In genomic region chr4:18075823-18076433, GRCh38 we compare ENCODE assay signal across 8 cellular contexts. TPM values are rescaled to one million over a fixed set of nuclear protein-coding genes. Genes with fewer than 3 reads are reported as not detected.
DNase-seq lines count a peak whose midpoint lies in the region; ATAC-seq and TF ChIP-seq lines count a peak whose summit lies in the region.

No MANE protein-coding gene starts in this region.

- H3K4me2 ChIP-seq in MM.1S (ENCODE audit: low read depth, low read length): no peak overlapping the region

- H3K27ac ChIP-seq in MM.1S (ENCODE audit: low read length) (no peak overlapping the region), tibial nerve (no peak overlapping the region), caudate nucleus (ENCODE audit: low read depth, low read length) (no peak overlapping the region)

- no peaks in the 10 kb centered on the region for H3K79me2 ChIP-seq in MM.1S (ENCODE audit: low read length)

- peaks cover 12% of the 10 kb centered on the region for H3K27me3 Mint-ChIP-seq in activated CD8-positive, alpha-beta T cell treated with anti-CD3 and anti-CD28 coated beads for 36 hours
- peaks cover 5 to 12% (median 12%) of the 10 kb centered on the region in 3 donors for H3K27me3 Mint-ChIP-seq in immature natural killer cell (ENCODE audit: low read depth in 3 of 3)

- H3K9me3 ChIP-seq in BE2C (no peaks in the 10 kb centered on the region), MM.1S (replicated peaks; ENCODE audit: insufficient read depth, low read length) (no peaks in the 10 kb centered on the region), tibial nerve (no peaks in the 10 kb centered on the region)

- ATAC-seq in GM18909 (IDR thresholded peaks at IDR 0.05; ENCODE audit: poor library complexity, unreplicated experiment) (peak; percentile 59), GM18861 (IDR thresholded peaks at IDR 0.05; ENCODE audit: unreplicated experiment) (no peak)
- ATAC-seq in activated CD8-positive, alpha-beta T cell treated with anti-CD3 and anti-CD28 coated beads for 36 hours: peak; percentile 88

- H3K9ac ChIP-seq in MM.1S (ENCODE audit: low read length): no peak overlapping the region

- peaks cover 7% of the 10 kb centered on the region for H3K9me3 Mint-ChIP-seq in activated CD8-positive, alpha-beta T cell treated with anti-CD3 and anti-CD28 coated beads for 36 hours
- peaks cover 0 to 16% (median 3%) of the 10 kb centered on the region in 6 donors for H3K9me3 Mint-ChIP-seq in immature natural killer cell

- H3K4me3 Mint-ChIP-seq in activated CD8-positive, alpha-beta T cell treated with anti-CD3 and anti-CD28 coated beads for 36 hours: no peak overlapping the region
- no peak overlapping the region for H3K4me3 Mint-ChIP-seq in immature natural killer cell

- no peak overlapping the region for H3K27ac Mint-ChIP-seq in activated CD8-positive, alpha-beta T cell treated with anti-CD3 and anti-CD28 coated beads for 36 hours
- H3K27ac Mint-ChIP-seq in immature natural killer cell: no peak overlapping the region

- no peak for TF ChIP-seq EP300 in tibial nerve (IDR thresholded peaks at IDR 0.05)

- peaks cover 9% of the 10 kb centered on the region; the same call in 1 of the 2 replicates for H3K27me3 ChIP-seq in BE2C
- H3K27me3 ChIP-seq in MM.1S (replicated peaks; ENCODE audit: insufficient read depth, low read length): no peaks in the 10 kb centered on the region
- no peaks in the 10 kb centered on the region for H3K27me3 ChIP-seq in tibial nerve

- no peak overlapping the region for H2AFZ ChIP-seq in MM.1S (ENCODE audit: low read length)

- no peaks in the 10 kb centered on the region for H3K36me3 Mint-ChIP-seq in activated CD8-positive, alpha-beta T cell treated with anti-CD3 and anti-CD28 coated beads for 36 hours (ENCODE audit: low read depth)
- H3K36me3 Mint-ChIP-seq in immature natural killer cell: no peaks in the 10 kb centered on the region

- WGBS in tibial nerve, 2 donors: 67 to 68% methylated on average over 8 of the region's 8 CpGs

- DNase-seq in BE2C: peak; percentile 76
- peak; percentile 50 for DNase-seq in MM.1S
- peak; percentile 66 for DNase-seq in activated CD8-positive, alpha-beta T cell treated with anti-CD3 and anti-CD28 coated beads for 36 hours
- DNase-seq in immature natural killer cell: peak in 2 of 3 donors; percentile 11
- DNase-seq in tibial nerve (ENCODE audit: low spot score in 2 of 2): peak in 1 of 2 donors; percentile 9
- DNase-seq in caudate nucleus (lab: John Stamatoyannopoulos, UW): no peak

- H3K4me3 ChIP-seq in BE2C (ENCODE audit: low read depth, low read length): no peak overlapping the region
- no peak overlapping the region for H3K4me3 ChIP-seq in MM.1S (ENCODE audit: low read length)
- no peak overlapping the region for H3K4me3 ChIP-seq in tibial nerve

- POLR2A ChIA-PET in activated CD8-positive, alpha-beta T cell treated with anti-CD3 and anti-CD28 coated beads for 36 hours (lab: Charles Lee): no interaction called here

- TF ChIP-seq CTCF in BE2C (IDR thresholded peaks at IDR 0.05; ENCODE audit: low read depth, low read length): peak; percentile 85
- TF ChIP-seq CTCF in MM.1S (IDR thresholded peaks at IDR 0.05; ENCODE audit: low read length): peak; percentile 47
- TF ChIP-seq CTCF in activated CD8-positive, alpha-beta T cell treated with anti-CD3 and anti-CD28 coated beads for 36 hours (IDR thresholded peaks at IDR 0.05): peak; percentile 67
- TF ChIP-seq CTCF in tibial nerve (IDR thresholded peaks at IDR 0.05): peak in 3 of 5 experiments; percentile 5 to 18 (median 13)

- H3K4me1 Mint-ChIP-seq in activated CD8-positive, alpha-beta T cell treated with anti-CD3 and anti-CD28 coated beads for 36 hours (ENCODE audit: low read depth): peaks cover 3% of the 10 kb centered on the region
- peaks cover 1 to 8% of the 10 kb centered on the region in 2 donors for H3K4me1 Mint-ChIP-seq in immature natural killer cell

- H3F3A ChIP-seq in MM.1S (ENCODE audit: insufficient read depth, low read length): no peaks in the 10 kb centered on the region

- H3K36me3 ChIP-seq in BE2C (no peaks in the 10 kb centered on the region), MM.1S (replicated peaks; ENCODE audit: insufficient read depth, low read length) (no peaks in the 10 kb centered on the region), tibial nerve (no peaks in the 10 kb centered on the region)

- no peaks in the 10 kb centered on the region for H4K20me1 ChIP-seq in MM.1S (ENCODE audit: insufficient read depth, low read length)

- no peak for TF ChIP-seq POLR2A in tibial nerve (IDR thresholded peaks at IDR 0.05)

- H3K4me1 ChIP-seq in BE2C: no peaks in the 10 kb centered on the region
- H3K4me1 ChIP-seq in MM.1S (ENCODE audit: low read length): peaks cover 8% of the 10 kb centered on the region; the same call in 1 of the 2 replicates
- no peaks in the 10 kb centered on the region for H3K4me1 ChIP-seq in tibial nerve

- CTCF ChIA-PET in activated CD8-positive, alpha-beta T cell treated with anti-CD3 and anti-CD28 coated beads for 36 hours (lab: Charles Lee): interaction anchor here (0.9 to 1.8 kb wide), 6 partner anchors 9 to 527 kb away, joined by 3 to 4 read pairs (median 4); no protein-coding TSS in a partner anchor

- H3K9me2 ChIP-seq in MM.1S (replicated peaks; ENCODE audit: insufficient read depth, low read length): no peaks in the 10 kb centered on the region

- intact Hi-C loops in activated CD8-positive, alpha-beta T cell treated with anti-CD3 and anti-CD28 coated beads for 36 hours (cut with micrococcal nuclease): no loop called here

RNA-seq across cellular contexts. Expression of gene LCORL, which starts 54.4 kb away (rescaled TPM):
- polyA plus RNA-seq in BE2C (2012; ENCODE audit: insufficient read depth, insufficient read length, low read depth): 8.4 TPM
- 10 to 100 TPM in 1 of 2 experiments, 1 to 10 TPM in 1; 8.9 to 10.3 TPM for total RNA-seq in activated CD8-positive, alpha-beta T cell treated with anti-CD3 and anti-CD28 coated beads for 36 hours
- polyA plus RNA-seq in immature natural killer cell: 10 to 100 TPM in 2 of 3 donors, 1 to 10 TPM in 1; 8.2 to 15.1 (median 10.6) TPM
- 10 to 100 TPM; 17.3 to 35.0 (median 18.7) TPM for total RNA-seq in tibial nerve

Comparison
In these comparisons a context has a peak if more than half of its experiments do, and no peak if none do; other contexts are left out.
1. DNase-seq: peak in BE2C (single experiment), MM.1S (single experiment), activated CD8-positive, alpha-beta T cell treated with anti-CD3 and anti-CD28 coated beads for 36 hours (single experiment) and immature natural killer cell (2 of 3); none in caudate nucleus (0 of 61).
2. CTCF ChIP-seq: peak in every context shown above with its lines; median percentile 85 in BE2C; 67 in activated CD8-positive, alpha-beta T cell treated with anti-CD3 and anti-CD28 coated beads for 36 hours; 47 in MM.1S; 13 in tibial nerve.